8 cellular contexts compared by ENCODE assay signal in the genomic region with DNA sequence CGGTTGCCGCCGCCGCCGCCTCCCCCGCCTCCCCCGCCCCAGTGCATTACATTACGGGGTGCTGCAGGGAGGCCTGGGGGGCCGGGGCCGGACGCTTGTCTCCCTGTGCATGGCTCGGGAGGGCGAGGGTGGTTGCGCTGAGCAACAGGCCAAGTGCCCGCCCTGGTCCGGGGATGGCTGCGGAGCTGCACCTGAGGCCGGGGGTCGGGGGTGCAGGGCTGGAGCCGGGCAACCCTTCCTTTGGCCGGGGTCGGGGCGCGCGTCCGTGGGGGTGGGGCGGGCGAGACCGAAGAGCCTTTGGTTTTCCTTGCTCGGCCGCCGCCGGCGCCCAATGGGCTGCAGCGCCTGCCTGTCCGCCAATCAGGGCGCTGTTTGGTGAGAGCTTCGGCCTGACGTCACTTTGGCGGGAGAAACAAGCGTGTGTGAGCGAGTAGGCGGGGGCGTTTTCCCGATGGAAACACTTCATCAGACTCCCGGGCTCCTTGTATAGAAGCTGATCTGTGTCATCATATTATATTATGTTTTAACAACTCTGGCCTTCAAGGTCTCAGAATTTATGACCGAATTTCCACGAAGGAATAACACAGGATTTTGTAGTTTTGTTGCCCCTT. TPM values are rescaled to one million over a fixed set of nuclear protein-coding genes. Genes with fewer than 3 reads are reported as not detected.
DNase-seq lines count a peak whose midpoint lies in the region; ATAC-seq lines count a peak whose summit lies in the region.

No MANE protein-coding gene starts in this region.

- peak; percentile 95 for DNase-seq in G401 (ENCODE audit: low spot score)
- DNase-seq in NCI-H1092 treated with DMSO at 0.1 percent for 48 hours (lab: John Stamatoyannopoulos, UW), result peak; percentile 91
- DNase-seq in SKM-1 treated with dmso at 0.1 percent for 144 hours (lab: John Stamatoyannopoulos, UW; ENCODE audit: unreplicated experiment), result peak; percentile 89
- DNase-seq in head of caudate nucleus, result peak; percentile 93 to 98 (median 97)
- DNase-seq in occipital lobe (lab: John Stamatoyannopoulos, UW), result peak; percentile 94
- DNase-seq in superior temporal gyrus (ENCODE audit: extremely low spot score), result peak; percentile 95

- intact Hi-C loops in head of caudate nucleus (cut with DNase I), result no loop called here

- peak overlapping the region; percentile 90 for H3K27ac Mint-ChIP-seq in activated naive CD8-positive, alpha-beta T cell

- in situ Hi-C loops in G401 (cut with HindIII; ENCODE audit: low sequenced_read_pairs), result no loop called here

- peak overlapping the region; percentile 96 for H3K4me3 Mint-ChIP-seq in activated naive CD8-positive, alpha-beta T cell

- no peaks in the 10 kb centered on the region for H3K9me3 Mint-ChIP-seq in activated naive CD8-positive, alpha-beta T cell (ENCODE audit: low read depth)

- H3K4me1 Mint-ChIP-seq in activated naive CD8-positive, alpha-beta T cell (ENCODE audit: low read depth), result peaks cover 58% of the 10 kb centered on the region

- ATAC-seq in HG02588 (IDR thresholded peaks at IDR 0.05; ENCODE audit: unreplicated experiment), result peak; percentile 62

- H3K27me3 Mint-ChIP-seq in activated naive CD8-positive, alpha-beta T cell, result no peaks in the 10 kb centered on the region

- no peaks in the 10 kb centered on the region for H3K36me3 Mint-ChIP-seq in activated naive CD8-positive, alpha-beta T cell

RNA-seq across cellular contexts. Expression of a gene that starts 1.0 kb away (rescaled TPM):
- 4.3 and 11.0 TPM in 2 replicates for total RNA-seq in G401 (2014; rRNA removed; shearing (Covaris generic))
- 22.9 TPM for total RNA-seq in occipital lobe

RNA-seq across cellular contexts. Expression of a gene that starts 48.7 kb away (rescaled TPM):
- total RNA-seq in G401 (2014; rRNA removed; shearing (Covaris generic)), result 22.0 and 22.5 TPM in 2 replicates
- total RNA-seq in occipital lobe, result 30.7 TPM

RNA-seq across cellular contexts. Expression of a gene that starts 58.9 kb away (rescaled TPM):
- 19.1 and 28.5 TPM in 2 replicates for total RNA-seq in G401 (2014; rRNA removed; shearing (Covaris generic))
- 21.5 TPM for total RNA-seq in occipital lobe

Comparison
In these comparisons a context has a peak if more than half of its experiments do, and no peak if none do; other contexts are left out.
1. Peak in every context shown above with its lines: DNase-seq and ATAC-seq.